In the genomic region with DNA sequence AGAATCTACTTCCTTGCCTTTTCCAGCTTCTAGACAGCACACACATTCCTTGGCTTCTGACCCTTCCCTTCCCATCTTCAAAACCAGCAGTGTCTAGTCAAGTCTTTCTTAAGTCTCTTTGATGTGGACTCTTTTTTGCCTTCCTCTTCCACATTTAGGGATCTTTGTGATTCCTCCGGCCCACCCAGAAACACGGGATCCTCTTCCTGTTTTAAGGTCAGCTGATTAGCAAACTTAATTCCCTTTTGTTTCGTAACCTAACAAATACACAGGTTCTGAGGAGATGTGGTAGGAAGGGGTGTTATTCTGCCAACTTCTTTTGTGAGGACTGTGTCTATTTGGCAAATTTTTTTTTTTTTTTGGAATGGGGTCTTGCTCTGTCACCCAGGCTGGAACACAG, we compare ENCODE assay signal across 22 cellular contexts. TPM values are rescaled to one million over a fixed set of nuclear protein-coding genes. Genes with fewer than 3 reads are reported as not detected.
A peak's percentile ranks its signal among the peaks of the same experiment; 100 is the strongest.
DNase-seq lines count a peak whose midpoint lies in the region; ATAC-seq and TF ChIP-seq lines count a peak whose summit lies in the region.
"Had no signal": no experiment of that assay in that cellular context is flagged by ENCODE, and none has a peak within 500 bp of the region (broad histone marks: within the 10 kb centered on the region; RNA-seq: fewer than 3 reads in every experiment).

No MANE protein-coding gene starts in this region.

- intact Hi-C loops in lower lobe of right lung (cut with DNase I): no loop called here
- intact Hi-C loops in thyroid gland (cut with DNase I): no loop called here

- no peak overlapping the region for H3K4me3 Mint-ChIP-seq in activated CD4-positive, alpha-beta T cell treated with anti-CD3 and anti-CD28 coated beads, Interleukin-2, amount 10 ng/mL, durations not matched to agents 7 days and 5 days
- H3K4me3 Mint-ChIP-seq in WTC11 (no peak overlapping the region), HFFc6 (no peak overlapping the region)
- H3K4me3 Mint-ChIP-seq: activated CD4-positive, alpha-beta T cell treated with anti-CD3 and anti-CD28 coated beads for 36 hours; B cell; natural killer cell; stimulated activated naive B cell treated with anti-CD40 and anti-IgM and Interleukin-4, amounts not matched to agents 10 μg/mL and 1 μg/mL and 100 μg/mL, for 72 hours had no signal

- no peaks in the 10 kb centered on the region for H3K27me3 Mint-ChIP-seq in activated CD4-positive, alpha-beta T cell treated with anti-CD3 and anti-CD28 coated beads, Interleukin-2, amount 10 ng/mL, durations not matched to agents 7 days and 5 days
- H3K27me3 Mint-ChIP-seq in WTC11 (ENCODE audit: low read depth) (no peaks in the 10 kb centered on the region), HFFc6 (ENCODE audit: insufficient read depth) (peaks cover 5% of the 10 kb centered on the region; the same call in 1 of the 2 replicates)
- H3K27me3 Mint-ChIP-seq: activated CD4-positive, alpha-beta T cell treated with anti-CD3 and anti-CD28 coated beads for 36 hours; B cell; stimulated activated naive B cell treated with anti-CD40 and anti-IgM and Interleukin-4, amounts not matched to agents 10 μg/mL and 1 μg/mL and 100 μg/mL, for 72 hours had no signal

- TF ChIP-seq CTCF in WTC11 (IDR thresholded peaks at IDR 0.05) (no peak), lower lobe of right lung (IDR thresholded peaks at IDR 0.05) (no peak), thyroid gland (IDR thresholded peaks at IDR 0.05) (no peak), HFFc6 (IDR thresholded peaks at IDR 0.05) (no peak)

- no peak for DNase-seq in activated CD4-positive, alpha-beta T cell treated with anti-CD3 and anti-CD28 coated beads, Interleukin-2, amount 10 ng/mL, durations not matched to agents 7 days and 5 days
- DNase-seq in activated CD4-positive, alpha-beta T cell treated with anti-CD3 and anti-CD28 coated beads, Interleukin-2, amount 50 U/mL, for 1 hour: no peak
- no peak for DNase-seq in WTC11 (ENCODE audit: low spot score)
- DNase-seq in lower lobe of right lung: no peak
- DNase-seq in thyroid gland: no peak
- DNase-seq in activated CD4-positive, CD25-positive, alpha-beta regulatory T cell treated with anti-CD3 and anti-CD28 coated beads, Interleukin-2, amount 50 U/mL, for 72 hours: no peak
- no peak for DNase-seq in HFFc6
- DNase-seq: activated CD4-positive, alpha-beta T cell treated with anti-CD3 and anti-CD28 coated beads for 36 hours; activated effector memory CD4-positive, alpha-beta T cell treated with Interleukin-2 at 50 U/mL for 16 hours; dermis blood vessel endothelial cell; foreskin keratinocyte; mesendoderm; natural killer cell; NCI-H1092 treated with DMSO at 0.1 percent for 48 hours; NCI-H2107; NCI-H524; pancreas; stimulated activated naive B cell treated with anti-CD40 and anti-IgM and Interleukin-4, amounts not matched to agents 10 μg/mL and 1 μg/mL and 100 μg/mL, for 72 hours had no signal

- WGBS in thyroid gland, 2 donors: 87 to 88% methylated on average over 3 of the region's 3 CpGs

- H3K27ac Mint-ChIP-seq in activated CD4-positive, alpha-beta T cell treated with anti-CD3 and anti-CD28 coated beads, Interleukin-2, amount 10 ng/mL, durations not matched to agents 7 days and 5 days: peak overlapping the region; percentile 13
- H3K27ac Mint-ChIP-seq in WTC11: peak overlapping the region; percentile 39; the same call in 1 of the 2 replicates
- H3K27ac Mint-ChIP-seq in HFFc6: no peak overlapping the region
- H3K27ac Mint-ChIP-seq: activated CD4-positive, alpha-beta T cell treated with anti-CD3 and anti-CD28 coated beads for 36 hours; B cell; natural killer cell; stimulated activated naive B cell treated with anti-CD40 and anti-IgM and Interleukin-4, amounts not matched to agents 10 μg/mL and 1 μg/mL and 100 μg/mL, for 72 hours had no signal

- H3K4me1 ChIP-seq in lower lobe of right lung (peaks cover 51% of the 10 kb centered on the region), thyroid gland (peaks cover 29 to 46% of the 10 kb centered on the region in 2 donors)
- H3K4me1 ChIP-seq: foreskin keratinocyte had no signal

- TF ChIP-seq POLR2A in thyroid gland (IDR thresholded peaks at IDR 0.05): no peak

- H3K36me3 ChIP-seq in lower lobe of right lung (peaks cover 65% of the 10 kb centered on the region), thyroid gland (peaks cover 9 to 10% of the 10 kb centered on the region in 2 donors)

- CTCF ChIA-PET in activated CD4-positive, alpha-beta T cell treated with anti-CD3 and anti-CD28 coated beads, Interleukin-2, amount 10 ng/mL, durations not matched to agents 7 days and 5 days (lab: Charles Lee): interaction anchor here (0.6 to 1.3 kb wide), 4 partner anchors 11 to 34 kb away, joined by 3 to 5 read pairs (median 4); no protein-coding TSS in a partner anchor
- CTCF ChIA-PET in WTC11 (lab: Charles Lee): interaction anchor here (1.5 kb wide), 1 partner anchor 22 kb away, joined by 5 read pairs; no protein-coding TSS in a partner anchor

- peak overlapping the region; percentile 15 for H3K27ac ChIP-seq in lower lobe of right lung
- peak overlapping the region in 2 of 3 donors; percentile 56 to 64 for H3K27ac ChIP-seq in thyroid gland
- H3K27ac ChIP-seq: 22Rv1, foreskin keratinocyte had no signal

- H3K36me3 Mint-ChIP-seq in activated CD4-positive, alpha-beta T cell treated with anti-CD3 and anti-CD28 coated beads, Interleukin-2, amount 10 ng/mL, durations not matched to agents 7 days and 5 days (ENCODE audit: low read depth): peaks cover 66% of the 10 kb centered on the region
- H3K36me3 Mint-ChIP-seq in WTC11 (peaks cover 88% of the 10 kb centered on the region), HFFc6 (ENCODE audit: low read depth) (peaks cover 50% of the 10 kb centered on the region)
- H3K36me3 Mint-ChIP-seq: natural killer cell had no signal

- H3K9me3 ChIP-seq in lower lobe of right lung (no peaks in the 10 kb centered on the region), thyroid gland (no peaks in the 10 kb centered on the region)
- H3K9me3 ChIP-seq: pancreas, sigmoid colon had no signal

- POLR2A ChIA-PET in activated CD4-positive, alpha-beta T cell treated with anti-CD3 and anti-CD28 coated beads, Interleukin-2, amount 10 ng/mL, durations not matched to agents 7 days and 5 days (lab: Charles Lee): no interaction called here
- POLR2A ChIA-PET in WTC11 (lab: Charles Lee): no interaction called here

- no peaks in the 10 kb centered on the region for H3K9me3 Mint-ChIP-seq in activated CD4-positive, alpha-beta T cell treated with anti-CD3 and anti-CD28 coated beads, Interleukin-2, amount 10 ng/mL, durations not matched to agents 7 days and 5 days
- H3K9me3 Mint-ChIP-seq in WTC11: peaks cover 2% of the 10 kb centered on the region; the same call in 1 of the 2 replicates
- no peaks in the 10 kb centered on the region for H3K9me3 Mint-ChIP-seq in HFFc6
- H3K9me3 Mint-ChIP-seq: natural killer cell; stimulated activated naive B cell treated with anti-CD40 and anti-IgM and Interleukin-4, amounts not matched to agents 10 μg/mL and 1 μg/mL and 100 μg/mL, for 72 hours had no signal

- peaks cover 9% of the 10 kb centered on the region for H3K4me1 Mint-ChIP-seq in activated CD4-positive, alpha-beta T cell treated with anti-CD3 and anti-CD28 coated beads, Interleukin-2, amount 10 ng/mL, durations not matched to agents 7 days and 5 days
- peaks cover 7% of the 10 kb centered on the region for H3K4me1 Mint-ChIP-seq in WTC11
- peaks cover 45% of the 10 kb centered on the region for H3K4me1 Mint-ChIP-seq in HFFc6 (ENCODE audit: low read depth)
- H3K4me1 Mint-ChIP-seq: B cell had no signal

- H3K4me3 ChIP-seq in lower lobe of right lung: no peak overlapping the region
- H3K4me3 ChIP-seq in thyroid gland (replicated peaks in 1 of 3): no peak overlapping the region
- H3K4me3 ChIP-seq: pancreas, sigmoid colon had no signal

- ATAC-seq in WTC11 (no peak), lower lobe of right lung (no peak), GM21390 (IDR thresholded peaks at IDR 0.05; ENCODE audit: unreplicated experiment) (no peak)
- ATAC-seq: activated CD4-positive, alpha-beta T cell treated with anti-CD3 and anti-CD28 coated beads for 36 hours; foreskin keratinocyte; natural killer cell; pancreas; stimulated activated naive B cell treated with anti-CD40 and anti-IgM and Interleukin-4, amounts not matched to agents 10 μg/mL and 1 μg/mL and 100 μg/mL, for 72 hours had no signal

- no peaks in the 10 kb centered on the region for H3K27me3 ChIP-seq in lower lobe of right lung (ENCODE audit: low read depth)
- no peaks in the 10 kb centered on the region for H3K27me3 ChIP-seq in thyroid gland
- H3K27me3 ChIP-seq: foreskin keratinocyte, pancreas, sigmoid colon had no signal

TF ChIP-seq in WTC11, 78 proteins besides CTCF, POLR2A, EP300 and RAD21:
- TF ChIP-seq ZNF317 (CRISPR knock-in tag; IDR thresholded peaks at IDR 0.05; ENCODE audit: borderline replicate concordance, low read depth): no peak
TF ChIP-seq in WTC11: peak in this region for 0.

RNA-seq across cellular contexts. Expression of a gene that starts 14.8 kb away (rescaled TPM):
- 10 to 100 TPM; 16.8 TPM for total RNA-seq in activated CD4-positive, alpha-beta T cell treated with anti-CD3 and anti-CD28 coated beads, Interleukin-2, amount 10 ng/mL, durations not matched to agents 7 days and 5 days
- total RNA-seq in WTC11 (2021) (87.4 to 102 TPM (median 93.4 TPM) in 3 replicates), lower lobe of right lung (10.9 TPM), thyroid gland (10 to 100 TPM in 3 of 4 donors, 1 to 10 TPM in 1; 8.9 to 11.5 (median 10.5) TPM)
- 10 to 100 TPM; 11.0 to 16.3 (median 13.9) TPM for total RNA-seq in HFFc6 (2021; fragmentation: NEBNext Ultra II Directional; extraction: Animal tissue kit (Norgen Biotek cat#: 25700))

RNA-seq across cellular contexts. Expression of a gene that starts 14.9 kb away (rescaled TPM):
- 1 to 10 TPM; 1.1 to 1.5 TPM for total RNA-seq in activated CD4-positive, alpha-beta T cell treated with anti-CD3 and anti-CD28 coated beads, Interleukin-2, amount 10 ng/mL, durations not matched to agents 7 days and 5 days
- total RNA-seq in WTC11 (2021) (5.2 to 6.0 TPM (median 5.8 TPM) in 3 replicates), lower lobe of right lung (14.1 TPM), thyroid gland (100 to 1,000 TPM in 1 of 4 donors, 10 to 100 TPM in 3; 49.7 to 103 (median 94.2) TPM)
- total RNA-seq in HFFc6 (2021; fragmentation: NEBNext Ultra II Directional; extraction: Animal tissue kit (Norgen Biotek cat#: 25700)): 1 to 10 TPM; 2.2 to 5.0 (median 2.8) TPM
